31 cellular contexts compared by ENCODE assay signal in the genomic region with DNA sequence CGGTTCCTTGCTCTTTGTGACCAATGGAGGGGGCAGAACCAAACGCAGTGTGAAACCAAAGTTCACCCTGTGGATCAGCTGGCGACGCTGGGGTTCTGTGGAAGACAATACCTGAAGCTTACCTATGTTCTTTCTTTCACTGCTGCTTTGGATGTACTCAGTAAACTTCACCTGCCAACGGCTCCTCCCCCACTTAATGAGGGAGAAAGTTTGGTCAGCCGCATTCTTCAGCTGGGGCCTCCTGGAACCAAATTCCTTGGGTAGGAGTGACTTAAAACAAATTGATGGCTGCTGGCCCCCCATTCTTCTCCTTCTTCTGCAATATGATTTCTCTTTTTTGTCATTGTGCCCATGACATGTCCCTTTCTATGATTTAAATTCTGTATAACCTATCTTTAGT.
"Had no signal": no experiment of that assay in that cellular context is flagged by ENCODE, and none has a peak within 500 bp of the region (broad histone marks: within the 10 kb centered on the region; RNA-seq: fewer than 3 reads in every experiment).

No MANE protein-coding gene starts in this region.

- H3K27ac ChIP-seq: brain microvascular endothelial cell, heart right ventricle, neutrophil, ovary, prostate gland, skin epidermis, testis, uterus had no signal

- H3K4me1 Mint-ChIP-seq: activated CD4-positive, alpha-beta memory T cell treated with anti-CD3 and anti-CD28 coated beads, Interleukin-2, amount 10 ng/mL, durations not matched to agents 7 days and 5 days; activated CD4-positive, alpha-beta T cell treated with anti-CD3 and anti-CD28 coated beads, Interleukin-2, amount 10 ng/mL, durations not matched to agents 7 days and 5 days; immature natural killer cell; naive B cell had no signal

- DNase-seq: activated CD4-positive, alpha-beta memory T cell treated with anti-CD3 and anti-CD28 coated beads, Interleukin-2, amount 10 ng/mL, durations not matched to agents 7 days and 5 days; activated CD4-positive, alpha-beta T cell treated with anti-CD3 and anti-CD28 coated beads for 1 hour; activated CD4-positive, alpha-beta T cell treated with anti-CD3 and anti-CD28 coated beads, Interleukin-2, amount 10 ng/mL, durations not matched to agents 7 days and 5 days; activated CD8-positive, alpha-beta memory T cell treated with anti-CD3 and anti-CD28 coated beads, Interleukin-2, amount 50 U/mL, for 48 hours; activated gamma-delta T cell; activated naive CD4-positive, alpha-beta T cell treated with anti-CD3 and anti-CD28 coated beads, Interleukin-2, amount 50 U/mL, for 16 hours; activated T-cell treated with anti-CD3 and anti-CD28 coated beads, Interleukin-2, amount 50 U/mL, for 24 hours; amniotic stem cell; brain microvascular endothelial cell; cortex of kidney; effector memory CD8-positive, alpha-beta T cell; heart right ventricle; immature natural killer cell; kidney glomerular epithelial cell; left ventricle myocardium superior; naive B cell; nephron progenitor cell; ovary; retina; stimulated activated CD4-positive, alpha-beta T cell treated with anti-CD3 and anti-CD28 coated beads, Interleukin-12 subunit alpha, Interleukin-12 subunit beta, amount 100 ng/mL, for 4 hours; stimulated activated CD4-positive, alpha-beta T cell treated with anti-CD3 and anti-CD28 coated beads, Interleukin-4, amount 100 ng/mL, for 1 hour; stimulated activated naive CD8-positive, alpha-beta T cell treated with anti-CD3 and anti-CD28 coated beads, Interleukin-15, Interleukin-2, amounts not matched to agents 100 U/mL and 50 U/mL, for 24 hours; T-helper 2 cell; testis; trophoblast cell; uterus had no signal

- H3K36me3 ChIP-seq: brain microvascular endothelial cell, neutrophil, ovary, prostate gland, uterus had no signal

- H3K4me3 Mint-ChIP-seq: activated CD4-positive, alpha-beta memory T cell treated with anti-CD3 and anti-CD28 coated beads, Interleukin-2, amount 10 ng/mL, durations not matched to agents 7 days and 5 days; activated CD4-positive, alpha-beta T cell treated with anti-CD3 and anti-CD28 coated beads, Interleukin-2, amount 10 ng/mL, durations not matched to agents 7 days and 5 days; activated T-cell treated with anti-CD3 and anti-CD28 coated beads, Interleukin-2, amount 50 U/mL, for 24 hours; effector memory CD8-positive, alpha-beta T cell; immature natural killer cell; naive B cell; nephron progenitor cell had no signal

- H3K4me3 ChIP-seq: heart right ventricle, ovary, prostate gland, skin epidermis, testis, uterus had no signal

- H3K9me3 ChIP-seq: heart right ventricle, neutrophil, ovary, prostate gland, testis, uterus had no signal

- ATAC-seq: effector memory CD8-positive, alpha-beta T cell; esophagus mucosa; heart right ventricle; left ventricle myocardium superior; sciatic nerve; stimulated activated naive CD8-positive, alpha-beta T cell treated with anti-CD3 and anti-CD28 coated beads, Interleukin-15, Interleukin-2, amounts not matched to agents 100 U/mL and 50 U/mL, for 24 hours had no signal

- H3K4me1 ChIP-seq: heart right ventricle, prostate gland, testis, uterus had no signal

- H3K36me3 Mint-ChIP-seq: immature natural killer cell, naive B cell had no signal

- H3K27ac Mint-ChIP-seq: activated CD4-positive, alpha-beta memory T cell treated with anti-CD3 and anti-CD28 coated beads, Interleukin-2, amount 10 ng/mL, durations not matched to agents 7 days and 5 days; activated CD4-positive, alpha-beta T cell treated with anti-CD3 and anti-CD28 coated beads, Interleukin-2, amount 10 ng/mL, durations not matched to agents 7 days and 5 days; activated T-cell treated with anti-CD3 and anti-CD28 coated beads, Interleukin-2, amount 50 U/mL, for 24 hours; effector memory CD8-positive, alpha-beta T cell; immature natural killer cell; naive B cell; nephron progenitor cell had no signal

- H3K27me3 Mint-ChIP-seq: activated CD4-positive, alpha-beta T cell treated with anti-CD3 and anti-CD28 coated beads, Interleukin-2, amount 10 ng/mL, durations not matched to agents 7 days and 5 days had no signal

- H3K27me3 ChIP-seq: brain microvascular endothelial cell, heart right ventricle, neutrophil, ovary, testis, uterus had no signal

- H3K9me3 Mint-ChIP-seq: activated CD4-positive, alpha-beta memory T cell treated with anti-CD3 and anti-CD28 coated beads, Interleukin-2, amount 10 ng/mL, durations not matched to agents 7 days and 5 days; activated CD4-positive, alpha-beta T cell treated with anti-CD3 and anti-CD28 coated beads, Interleukin-2, amount 10 ng/mL, durations not matched to agents 7 days and 5 days; activated T-cell treated with anti-CD3 and anti-CD28 coated beads, Interleukin-2, amount 50 U/mL, for 24 hours; effector memory CD8-positive, alpha-beta T cell; immature natural killer cell; naive B cell; nephron progenitor cell had no signal
